In the genomic region with DNA sequence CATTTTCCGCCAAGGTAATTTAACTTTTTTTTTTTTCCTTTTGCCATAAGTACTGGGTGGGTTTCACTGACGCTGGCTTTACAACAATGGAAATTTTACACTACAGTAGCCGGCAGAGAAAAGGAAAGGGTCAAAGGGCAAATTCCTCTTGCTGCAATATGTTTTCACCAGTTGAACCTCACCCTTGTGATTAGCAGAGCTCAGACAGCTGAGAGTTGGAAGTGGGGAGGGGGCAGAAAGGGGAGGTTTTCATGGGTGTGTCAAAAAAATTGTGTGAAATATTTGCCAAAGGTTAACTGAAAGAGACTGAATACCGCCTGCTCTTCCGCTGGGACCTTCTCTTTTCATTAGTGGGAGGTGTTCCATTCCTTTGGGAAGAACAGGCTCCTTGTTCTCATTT, we compare ENCODE assay signal across 1 cellular context.
TF ChIP-seq lines count a peak whose summit lies in the region.

No MANE protein-coding gene starts in this region.

TF ChIP-seq in HepG2, 621 proteins besides CTCF, POLR2A, EP300 and RAD21 (continued from another document and continues in another):
- TF ChIP-seq, protein P1, sequence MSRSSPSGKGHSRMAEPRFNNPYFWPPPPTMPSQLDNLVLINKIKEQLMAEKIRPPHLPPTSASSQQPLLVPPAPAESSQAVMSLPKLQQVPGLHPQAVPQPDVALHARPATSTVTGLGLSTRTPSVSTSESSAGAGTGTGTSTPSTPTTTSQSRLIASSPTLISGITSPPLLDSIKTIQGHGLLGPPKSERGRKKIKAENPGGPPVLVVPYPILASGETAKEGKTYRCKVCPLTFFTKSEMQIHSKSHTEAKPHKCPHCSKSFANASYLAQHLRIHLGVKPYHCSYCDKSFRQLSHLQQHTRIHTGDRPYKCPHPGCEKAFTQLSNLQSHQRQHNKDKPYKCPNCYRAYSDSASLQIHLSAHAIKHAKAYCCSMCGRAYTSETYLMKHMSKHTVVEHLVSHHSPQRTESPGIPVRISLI (CRISPR knock-in tag; IDR thresholded peaks at IDR 0.05; ENCODE audit: borderline replicate concordance) = peak; percentile 68; the same call in 1 of the 2 replicates
- TF ChIP-seq ATM (IDR thresholded peaks at IDR 0.05; ENCODE audit: borderline replicate concordance) = no peak
- TF ChIP-seq, protein P2, sequence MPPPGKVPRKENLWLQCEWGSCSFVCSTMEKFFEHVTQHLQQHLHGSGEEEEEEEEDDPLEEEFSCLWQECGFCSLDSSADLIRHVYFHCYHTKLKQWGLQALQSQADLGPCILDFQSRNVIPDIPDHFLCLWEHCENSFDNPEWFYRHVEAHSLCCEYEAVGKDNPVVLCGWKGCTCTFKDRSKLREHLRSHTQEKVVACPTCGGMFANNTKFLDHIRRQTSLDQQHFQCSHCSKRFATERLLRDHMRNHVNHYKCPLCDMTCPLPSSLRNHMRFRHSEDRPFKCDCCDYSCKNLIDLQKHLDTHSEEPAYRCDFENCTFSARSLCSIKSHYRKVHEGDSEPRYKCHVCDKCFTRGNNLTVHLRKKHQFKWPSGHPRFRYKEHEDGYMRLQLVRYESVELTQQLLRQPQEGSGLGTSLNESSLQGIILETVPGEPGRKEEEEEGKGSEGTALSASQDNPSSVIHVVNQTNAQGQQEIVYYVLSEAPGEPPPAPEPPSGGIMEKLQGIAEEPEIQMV (CRISPR knock-in tag; IDR thresholded peaks at IDR 0.05; ENCODE audit: low read depth) = no peak
- TF ChIP-seq CAMTA2 (CRISPR knock-in tag; IDR thresholded peaks at IDR 0.05; ENCODE audit: borderline replicate concordance) = no peak
- no peak for TF ChIP-seq ZNF17 (CRISPR knock-in tag; IDR thresholded peaks at IDR 0.05)
- TF ChIP-seq, protein P3, sequence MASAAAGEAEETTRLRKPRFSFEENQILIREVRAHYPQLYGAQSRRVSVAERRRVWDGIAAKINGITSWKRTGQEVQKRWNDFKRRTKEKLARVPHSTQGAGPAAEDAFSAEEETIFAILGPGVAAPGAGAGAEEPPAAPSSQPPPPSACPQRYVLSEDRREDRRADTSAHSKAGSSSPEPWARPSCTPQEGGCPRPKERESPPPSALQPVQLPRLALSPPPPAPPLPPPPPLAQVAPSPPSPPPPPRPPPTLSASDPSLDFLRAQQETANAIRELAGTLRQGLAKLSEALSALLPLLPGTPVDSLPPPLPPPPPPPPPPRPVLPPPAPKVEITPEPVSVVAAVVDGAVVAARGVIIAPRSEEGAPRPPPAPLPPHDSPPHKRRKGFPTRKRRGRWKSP (CRISPR knock-in tag; IDR thresholded peaks at IDR 0.05) = no peak
- TF ChIP-seq, protein P4, sequence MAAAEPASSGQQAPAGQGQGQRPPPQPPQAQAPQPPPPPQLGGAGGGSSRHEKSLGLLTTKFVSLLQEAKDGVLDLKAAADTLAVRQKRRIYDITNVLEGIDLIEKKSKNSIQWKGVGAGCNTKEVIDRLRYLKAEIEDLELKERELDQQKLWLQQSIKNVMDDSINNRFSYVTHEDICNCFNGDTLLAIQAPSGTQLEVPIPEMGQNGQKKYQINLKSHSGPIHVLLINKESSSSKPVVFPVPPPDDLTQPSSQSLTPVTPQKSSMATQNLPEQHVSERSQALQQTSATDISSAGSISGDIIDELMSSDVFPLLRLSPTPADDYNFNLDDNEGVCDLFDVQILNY (CRISPR knock-in tag; conservative IDR thresholded peaks at IDR 0.05) = no peak
- TF ChIP-seq, protein P5, sequence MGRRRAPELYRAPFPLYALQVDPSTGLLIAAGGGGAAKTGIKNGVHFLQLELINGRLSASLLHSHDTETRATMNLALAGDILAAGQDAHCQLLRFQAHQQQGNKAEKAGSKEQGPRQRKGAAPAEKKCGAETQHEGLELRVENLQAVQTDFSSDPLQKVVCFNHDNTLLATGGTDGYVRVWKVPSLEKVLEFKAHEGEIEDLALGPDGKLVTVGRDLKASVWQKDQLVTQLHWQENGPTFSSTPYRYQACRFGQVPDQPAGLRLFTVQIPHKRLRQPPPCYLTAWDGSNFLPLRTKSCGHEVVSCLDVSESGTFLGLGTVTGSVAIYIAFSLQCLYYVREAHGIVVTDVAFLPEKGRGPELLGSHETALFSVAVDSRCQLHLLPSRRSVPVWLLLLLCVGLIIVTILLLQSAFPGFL (CRISPR knock-in tag; IDR thresholded peaks at IDR 0.05) = no peak
- no peak for TF ChIP-seq SALL2 (CRISPR knock-in tag; IDR thresholded peaks at IDR 0.05)
- no peak for TF ChIP-seq ZBTB7B (CRISPR knock-in tag; IDR thresholded peaks at IDR 0.05)
- TF ChIP-seq NR2F2 (IDR thresholded peaks at IDR 0.05; ENCODE audit: borderline replicate concordance, low read depth) = peak; percentile 83
- TF ChIP-seq, protein P6, sequence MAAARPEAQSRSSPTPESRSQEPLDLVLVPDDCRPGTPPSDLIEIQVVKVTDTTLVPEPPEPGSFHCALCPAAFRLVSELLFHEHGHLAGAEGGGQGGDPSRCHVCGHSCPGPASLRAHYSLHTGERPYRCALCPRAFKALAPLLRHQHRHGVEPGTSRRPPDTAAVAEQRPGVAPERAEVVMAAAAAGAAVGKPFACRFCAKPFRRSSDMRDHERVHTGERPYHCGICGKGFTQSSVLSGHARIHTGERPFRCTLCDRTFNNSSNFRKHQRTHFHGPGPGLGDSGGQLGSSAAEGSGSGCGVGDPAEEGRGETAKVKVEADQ (CRISPR knock-in tag; IDR thresholded peaks at IDR 0.05; ENCODE audit: borderline replicate concordance) = no peak
- TF ChIP-seq GRHL1 (CRISPR knock-in tag; conservative IDR thresholded peaks at IDR 0.05) = no peak
- no peak for TF ChIP-seq HOXD1 (CRISPR knock-in tag; IDR thresholded peaks at IDR 0.05)
- TF ChIP-seq ZBTB7A (CRISPR knock-in tag; IDR thresholded peaks at IDR 0.05) = 0 out of 2 replicates have a peak, but pooled peaks have one; percentile 35
- no peak for TF ChIP-seq CREB1 (IDR thresholded peaks at IDR 0.05)
- no peak; the same call in 1 of the 2 replicates for TF ChIP-seq CREB1 (CRISPR knock-in tag; IDR thresholded peaks at IDR 0.05)
- TF ChIP-seq STAG1 (CRISPR knock-in tag; IDR thresholded peaks at IDR 0.05) = no peak
- no peak for TF ChIP-seq BCL3 (CRISPR knock-in tag; IDR thresholded peaks at IDR 0.05)
- no peak for TF ChIP-seq ZNF160 (CRISPR knock-in tag; IDR thresholded peaks at IDR 0.05)
- TF ChIP-seq ZNF780A (CRISPR knock-in tag; IDR thresholded peaks at IDR 0.05) = no peak
- TF ChIP-seq SIX1 (CRISPR knock-in tag; IDR thresholded peaks at IDR 0.05; ENCODE audit: borderline replicate concordance) = no peak
- TF ChIP-seq GMEB1 (CRISPR knock-in tag; IDR thresholded peaks at IDR 0.05; ENCODE audit: borderline replicate concordance) = no peak
- no peak for TF ChIP-seq ZNF337 (CRISPR knock-in tag; IDR thresholded peaks at IDR 0.05; ENCODE audit: borderline replicate concordance, low read depth)
- TF ChIP-seq RFX3 (CRISPR knock-in tag; IDR thresholded peaks at IDR 0.05) = no peak
- TF ChIP-seq ZSCAN31 (CRISPR knock-in tag; IDR thresholded peaks at IDR 0.05; ENCODE audit: low read depth) = no peak
- no peak for TF ChIP-seq ZMYM3 (CRISPR knock-in tag; IDR thresholded peaks at IDR 0.05)
- TF ChIP-seq AHR (CRISPR knock-in tag; IDR thresholded peaks at IDR 0.05) = no peak
- no peak for TF ChIP-seq ZKSCAN1 (IDR thresholded peaks at IDR 0.05; ENCODE audit: low read length)
- TF ChIP-seq NAIF1 (CRISPR knock-in tag; IDR thresholded peaks at IDR 0.05; ENCODE audit: borderline replicate concordance) = no peak
- TF ChIP-seq ZBTB46 (CRISPR knock-in tag; IDR thresholded peaks at IDR 0.05; ENCODE audit: borderline replicate concordance) = no peak
- no peak for TF ChIP-seq ZNF503 (CRISPR knock-in tag; IDR thresholded peaks at IDR 0.05)
- no peak for TF ChIP-seq ZBTB49 (CRISPR knock-in tag; IDR thresholded peaks at IDR 0.05; ENCODE audit: borderline replicate concordance)
